1 cellular context compared by ENCODE assay signal in the genomic region with DNA sequence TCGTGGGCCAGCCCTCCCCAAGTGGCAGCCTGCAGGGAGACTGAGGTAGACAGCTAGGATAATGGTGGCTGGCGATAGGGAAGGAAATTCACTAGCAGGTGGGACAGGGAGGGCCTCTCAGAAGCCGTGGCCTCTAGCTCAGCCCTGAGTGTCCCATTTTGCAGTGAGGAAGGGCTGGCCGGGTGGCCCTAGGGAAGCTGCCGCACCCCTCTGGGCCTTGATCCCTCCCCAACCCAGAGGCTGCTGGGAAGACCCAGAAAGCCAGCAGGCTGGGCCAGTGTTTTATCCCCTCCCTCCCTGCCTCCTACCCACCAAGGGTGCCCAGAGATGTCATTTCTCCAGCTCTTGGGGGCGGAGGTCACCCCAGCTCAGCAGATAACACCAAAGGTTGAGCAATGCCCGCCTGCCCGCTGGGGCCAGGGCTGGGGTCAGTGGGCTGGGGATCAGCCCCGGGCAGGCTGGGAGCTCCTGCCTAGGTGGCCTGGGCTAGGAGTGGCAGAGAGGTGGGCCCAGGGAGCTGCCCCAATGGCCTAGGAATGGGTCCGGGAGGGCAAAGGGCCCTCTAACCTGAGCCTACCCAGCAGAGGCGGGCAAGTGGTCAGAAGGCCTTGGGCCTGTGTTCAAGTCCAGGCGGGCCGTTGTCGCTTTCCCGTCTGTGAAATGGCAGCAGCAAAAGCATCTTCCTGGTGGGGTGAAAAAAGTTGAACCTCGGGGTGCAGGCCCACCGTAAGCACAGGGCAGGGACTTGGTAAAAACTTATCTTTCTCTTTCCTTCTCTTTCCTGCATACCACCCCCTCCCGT.
TF ChIP-seq lines count a peak whose summit lies in the region.

No MANE protein-coding gene starts in this region.

TF ChIP-seq in HepG2, 621 proteins besides CTCF, POLR2A, EP300 and RAD21 (continued from another document and continues in another):
- TF ChIP-seq TAF15 (IDR thresholded peaks at IDR 0.05; ENCODE audit: low read depth, low read length, poor library complexity, severe bottlenecking) (peak; percentile 83), HOXD1 (CRISPR knock-in tag; IDR thresholded peaks at IDR 0.05) (peak; percentile 95), NR1H2 (CRISPR knock-in tag; IDR thresholded peaks at IDR 0.05; ENCODE audit: borderline replicate concordance, low read depth) (peak; percentile 95; the same call in 1 of the 2 replicates), HES4 (CRISPR knock-in tag; IDR thresholded peaks at IDR 0.05; ENCODE audit: borderline replicate concordance) (peak; percentile 74), HCFC1 (IDR thresholded peaks at IDR 0.05; ENCODE audit: low read depth, low read length) (no peak), KDM1A (CRISPR knock-in tag; IDR thresholded peaks at IDR 0.05) (peak; percentile 89), FOXK1 (CRISPR knock-in tag; IDR thresholded peaks at IDR 0.05; ENCODE audit: borderline replicate concordance, low read depth) (peak; percentile 88), ZNF10 (CRISPR knock-in tag; IDR thresholded peaks at IDR 0.05; ENCODE audit: borderline replicate concordance, low read depth) (no peak), SMARCE1 (IDR thresholded peaks at IDR 0.05; ENCODE audit: borderline replicate concordance) (no peak), ZNF296 (CRISPR knock-in tag; conservative IDR thresholded peaks at IDR 0.05) (peak; percentile 97), ZNF343 (CRISPR knock-in tag; IDR thresholded peaks at IDR 0.05) (peak; percentile 90), CBFB (CRISPR knock-in tag; IDR thresholded peaks at IDR 0.05) (peak; percentile 87; the same call in 1 of the 2 replicates), IRX3 (CRISPR knock-in tag; IDR thresholded peaks at IDR 0.05; ENCODE audit: borderline replicate concordance, low read depth) (peak; percentile 71; the same call in 1 of the 2 replicates), EHMT2 (IDR thresholded peaks at IDR 0.05; ENCODE audit: borderline replicate concordance, low read depth, low read length) (no peak), HMGA1 (CRISPR knock-in tag; conservative IDR thresholded peaks at IDR 0.05) (no peak), NFKB2 (CRISPR knock-in tag; IDR thresholded peaks at IDR 0.05; ENCODE audit: borderline replicate concordance) (peak; percentile 87; the same call in 1 of the 2 replicates), ZNF747 (CRISPR knock-in tag; IDR thresholded peaks at IDR 0.05; ENCODE audit: borderline replicate concordance) (peak; percentile 98), ZEB1 (IDR thresholded peaks at IDR 0.05; ENCODE audit: insufficient replicate concordance, low read depth) (peak; percentile 90), ZNF235 (CRISPR knock-in tag; IDR thresholded peaks at IDR 0.05; ENCODE audit: borderline replicate concordance) (peak; percentile 52; the same call in 1 of the 2 replicates), ZNF367 (CRISPR knock-in tag; IDR thresholded peaks at IDR 0.05; ENCODE audit: borderline replicate concordance) (no peak)
- TF ChIP-seq, protein P1, sequence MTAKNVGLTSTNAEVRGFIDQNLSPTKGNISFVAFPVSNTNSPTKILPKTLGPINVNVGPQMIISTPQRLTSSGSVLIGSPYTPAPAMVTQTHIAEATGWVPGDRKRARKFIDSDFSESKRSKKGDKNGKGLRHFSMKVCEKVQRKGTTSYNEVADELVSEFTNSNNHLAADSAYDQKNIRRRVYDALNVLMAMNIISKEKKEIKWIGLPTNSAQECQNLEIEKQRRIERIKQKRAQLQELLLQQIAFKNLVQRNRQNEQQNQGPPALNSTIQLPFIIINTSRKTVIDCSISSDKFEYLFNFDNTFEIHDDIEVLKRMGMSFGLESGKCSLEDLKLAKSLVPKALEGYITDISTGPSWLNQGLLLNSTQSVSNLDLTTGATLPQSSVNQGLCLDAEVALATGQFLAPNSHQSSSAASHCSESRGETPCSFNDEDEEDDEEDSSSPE (CRISPR knock-in tag; IDR thresholded peaks at IDR 0.05), result peak; percentile 81
- TF ChIP-seq, protein P2, sequence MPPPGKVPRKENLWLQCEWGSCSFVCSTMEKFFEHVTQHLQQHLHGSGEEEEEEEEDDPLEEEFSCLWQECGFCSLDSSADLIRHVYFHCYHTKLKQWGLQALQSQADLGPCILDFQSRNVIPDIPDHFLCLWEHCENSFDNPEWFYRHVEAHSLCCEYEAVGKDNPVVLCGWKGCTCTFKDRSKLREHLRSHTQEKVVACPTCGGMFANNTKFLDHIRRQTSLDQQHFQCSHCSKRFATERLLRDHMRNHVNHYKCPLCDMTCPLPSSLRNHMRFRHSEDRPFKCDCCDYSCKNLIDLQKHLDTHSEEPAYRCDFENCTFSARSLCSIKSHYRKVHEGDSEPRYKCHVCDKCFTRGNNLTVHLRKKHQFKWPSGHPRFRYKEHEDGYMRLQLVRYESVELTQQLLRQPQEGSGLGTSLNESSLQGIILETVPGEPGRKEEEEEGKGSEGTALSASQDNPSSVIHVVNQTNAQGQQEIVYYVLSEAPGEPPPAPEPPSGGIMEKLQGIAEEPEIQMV (CRISPR knock-in tag; IDR thresholded peaks at IDR 0.05; ENCODE audit: low read depth), result peak; percentile 70; the same call in 1 of the 2 replicates
- TF ChIP-seq, protein P3, sequence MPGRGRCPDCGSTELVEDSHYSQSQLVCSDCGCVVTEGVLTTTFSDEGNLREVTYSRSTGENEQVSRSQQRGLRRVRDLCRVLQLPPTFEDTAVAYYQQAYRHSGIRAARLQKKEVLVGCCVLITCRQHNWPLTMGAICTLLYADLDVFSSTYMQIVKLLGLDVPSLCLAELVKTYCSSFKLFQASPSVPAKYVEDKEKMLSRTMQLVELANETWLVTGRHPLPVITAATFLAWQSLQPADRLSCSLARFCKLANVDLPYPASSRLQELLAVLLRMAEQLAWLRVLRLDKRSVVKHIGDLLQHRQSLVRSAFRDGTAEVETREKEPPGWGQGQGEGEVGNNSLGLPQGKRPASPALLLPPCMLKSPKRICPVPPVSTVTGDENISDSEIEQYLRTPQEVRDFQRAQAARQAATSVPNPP (CRISPR knock-in tag; IDR thresholded peaks at IDR 0.05), result no peak; the same call in 1 of the 2 replicates
- TF ChIP-seq, protein P4, sequence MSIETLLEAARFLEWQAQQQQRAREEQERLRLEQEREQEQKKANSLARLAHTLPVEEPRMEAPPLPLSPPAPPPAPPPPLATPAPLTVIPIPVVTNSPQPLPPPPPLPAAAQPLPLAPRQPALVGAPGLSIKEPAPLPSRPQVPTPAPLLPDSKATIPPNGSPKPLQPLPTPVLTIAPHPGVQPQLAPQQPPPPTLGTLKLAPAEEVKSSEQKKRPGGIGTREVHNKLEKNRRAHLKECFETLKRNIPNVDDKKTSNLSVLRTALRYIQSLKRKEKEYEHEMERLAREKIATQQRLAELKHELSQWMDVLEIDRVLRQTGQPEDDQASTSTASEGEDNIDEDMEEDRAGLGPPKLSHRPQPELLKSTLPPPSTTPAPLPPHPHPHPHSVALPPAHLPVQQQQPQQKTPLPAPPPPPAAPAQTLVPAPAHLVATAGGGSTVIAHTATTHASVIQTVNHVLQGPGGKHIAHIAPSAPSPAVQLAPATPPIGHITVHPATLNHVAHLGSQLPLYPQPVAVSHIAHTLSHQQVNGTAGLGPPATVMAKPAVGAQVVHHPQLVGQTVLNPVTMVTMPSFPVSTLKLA (IDR thresholded peaks at IDR 0.05), result no peak
- TF ChIP-seq, protein P5, sequence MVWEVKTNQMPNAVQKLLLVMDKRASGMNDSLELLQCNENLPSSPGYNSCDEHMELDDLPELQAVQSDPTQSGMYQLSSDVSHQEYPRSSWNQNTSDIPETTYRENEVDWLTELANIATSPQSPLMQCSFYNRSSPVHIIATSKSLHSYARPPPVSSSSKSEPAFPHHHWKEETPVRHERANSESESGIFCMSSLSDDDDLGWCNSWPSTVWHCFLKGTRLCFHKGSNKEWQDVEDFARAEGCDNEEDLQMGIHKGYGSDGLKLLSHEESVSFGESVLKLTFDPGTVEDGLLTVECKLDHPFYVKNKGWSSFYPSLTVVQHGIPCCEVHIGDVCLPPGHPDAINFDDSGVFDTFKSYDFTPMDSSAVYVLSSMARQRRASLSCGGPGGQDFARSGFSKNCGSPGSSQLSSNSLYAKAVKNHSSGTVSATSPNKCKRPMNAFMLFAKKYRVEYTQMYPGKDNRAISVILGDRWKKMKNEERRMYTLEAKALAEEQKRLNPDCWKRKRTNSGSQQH (CRISPR knock-in tag; IDR thresholded peaks at IDR 0.05; ENCODE audit: low read depth), result peak; percentile 92; the same call in 1 of the 2 replicates
- TF ChIP-seq, protein P6, sequence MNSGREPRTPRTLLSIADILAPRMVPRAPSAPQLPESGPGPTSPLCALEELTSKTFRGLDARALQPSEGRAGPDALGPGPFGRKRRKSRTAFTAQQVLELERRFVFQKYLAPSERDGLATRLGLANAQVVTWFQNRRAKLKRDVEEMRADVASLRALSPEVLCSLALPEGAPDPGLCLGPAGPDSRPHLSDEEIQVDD (CRISPR knock-in tag; IDR thresholded peaks at IDR 0.05; ENCODE audit: borderline replicate concordance), result no peak
- TF ChIP-seq, protein P7, sequence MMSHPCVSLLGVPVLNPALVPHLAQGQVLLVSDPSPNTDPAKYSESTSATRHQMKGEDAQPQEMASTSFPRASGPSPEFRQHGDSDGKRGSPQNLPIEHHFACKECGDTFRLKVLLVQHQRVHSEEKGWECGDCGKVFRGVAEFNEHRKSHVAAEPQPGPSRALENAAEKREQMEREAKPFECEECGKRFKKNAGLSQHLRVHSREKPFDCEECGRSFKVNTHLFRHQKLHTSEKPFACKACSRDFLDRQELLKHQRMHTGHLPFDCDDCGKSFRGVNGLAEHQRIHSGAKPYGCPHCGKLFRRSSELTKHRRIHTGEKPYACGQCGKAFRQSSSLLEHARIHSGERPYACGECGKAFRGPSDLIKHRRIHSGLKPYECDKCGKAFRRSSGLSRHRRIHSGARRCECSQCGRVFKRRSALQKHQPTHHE (CRISPR knock-in tag; IDR thresholded peaks at IDR 0.05; ENCODE audit: borderline replicate concordance), result 0 out of 2 replicates have a peak, but pooled peaks have one; percentile 73
- TF ChIP-seq, protein P8, sequence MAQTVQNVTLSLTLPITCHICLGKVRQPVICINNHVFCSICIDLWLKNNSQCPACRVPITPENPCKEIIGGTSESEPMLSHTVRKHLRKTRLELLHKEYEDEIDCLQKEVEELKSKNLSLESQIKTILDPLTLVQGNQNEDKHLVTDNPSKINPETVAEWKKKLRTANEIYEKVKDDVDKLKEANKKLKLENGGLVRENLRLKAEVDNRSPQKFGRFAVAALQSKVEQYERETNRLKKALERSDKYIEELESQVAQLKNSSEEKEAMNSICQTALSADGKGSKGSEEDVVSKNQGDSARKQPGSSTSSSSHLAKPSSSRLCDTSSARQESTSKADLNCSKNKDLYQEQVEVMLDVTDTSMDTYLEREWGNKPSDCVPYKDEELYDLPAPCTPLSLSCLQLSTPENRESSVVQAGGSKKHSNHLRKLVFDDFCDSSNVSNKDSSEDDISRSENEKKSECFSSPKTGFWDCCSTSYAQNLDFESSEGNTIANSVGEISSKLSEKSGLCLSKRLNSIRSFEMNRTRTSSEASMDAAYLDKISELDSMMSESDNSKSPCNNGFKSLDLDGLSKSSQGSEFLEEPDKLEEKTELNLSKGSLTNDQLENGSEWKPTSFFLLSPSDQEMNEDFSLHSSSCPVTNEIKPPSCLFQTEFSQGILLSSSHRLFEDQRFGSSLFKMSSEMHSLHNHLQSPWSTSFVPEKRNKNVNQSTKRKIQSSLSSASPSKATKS (CRISPR knock-in tag; IDR thresholded peaks at IDR 0.05), result no peak; the same call in 1 of the 2 replicates
- TF ChIP-seq, protein P9, sequence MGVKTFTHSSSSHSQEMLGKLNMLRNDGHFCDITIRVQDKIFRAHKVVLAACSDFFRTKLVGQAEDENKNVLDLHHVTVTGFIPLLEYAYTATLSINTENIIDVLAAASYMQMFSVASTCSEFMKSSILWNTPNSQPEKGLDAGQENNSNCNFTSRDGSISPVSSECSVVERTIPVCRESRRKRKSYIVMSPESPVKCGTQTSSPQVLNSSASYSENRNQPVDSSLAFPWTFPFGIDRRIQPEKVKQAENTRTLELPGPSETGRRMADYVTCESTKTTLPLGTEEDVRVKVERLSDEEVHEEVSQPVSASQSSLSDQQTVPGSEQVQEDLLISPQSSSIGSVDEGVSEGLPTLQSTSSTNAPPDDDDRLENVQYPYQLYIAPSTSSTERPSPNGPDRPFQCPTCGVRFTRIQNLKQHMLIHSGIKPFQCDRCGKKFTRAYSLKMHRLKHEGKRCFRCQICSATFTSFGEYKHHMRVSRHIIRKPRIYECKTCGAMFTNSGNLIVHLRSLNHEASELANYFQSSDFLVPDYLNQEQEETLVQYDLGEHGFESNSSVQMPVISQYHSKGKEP (CRISPR knock-in tag; IDR thresholded peaks at IDR 0.05), result no peak
- TF ChIP-seq, protein P10, sequence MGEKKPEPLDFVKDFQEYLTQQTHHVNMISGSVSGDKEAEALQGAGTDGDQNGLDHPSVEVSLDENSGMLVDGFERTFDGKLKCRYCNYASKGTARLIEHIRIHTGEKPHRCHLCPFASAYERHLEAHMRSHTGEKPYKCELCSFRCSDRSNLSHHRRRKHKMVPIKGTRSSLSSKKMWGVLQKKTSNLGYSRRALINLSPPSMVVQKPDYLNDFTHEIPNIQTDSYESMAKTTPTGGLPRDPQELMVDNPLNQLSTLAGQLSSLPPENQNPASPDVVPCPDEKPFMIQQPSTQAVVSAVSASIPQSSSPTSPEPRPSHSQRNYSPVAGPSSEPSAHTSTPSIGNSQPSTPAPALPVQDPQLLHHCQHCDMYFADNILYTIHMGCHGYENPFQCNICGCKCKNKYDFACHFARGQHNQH (CRISPR knock-in tag; IDR thresholded peaks at IDR 0.05), result peak; percentile 92
